9 cellular contexts compared by ENCODE assay signal in genomic region chr11:2945757-2946287, GRCh38. TPM values are rescaled to one million over a fixed set of nuclear protein-coding genes. Genes with fewer than 3 reads are reported as not detected.
DNase-seq lines count a peak whose midpoint lies in the region; ATAC-seq and TF ChIP-seq lines count a peak whose summit lies in the region.
"Had no signal": no experiment of that assay in that cellular context is flagged by ENCODE, and none has a peak within 500 bp of the region (broad histone marks: within the 10 kb centered on the region; RNA-seq: fewer than 3 reads in every experiment).

No MANE protein-coding gene starts in this region.

- H4K20me1 ChIP-seq in BLaER1 treated with 17β-estradiol and CSF1 and Interleukin-3, amounts not matched to agents 10 nM and 100 nM, result peaks cover 46 to 89% (median 74%) of the 10 kb centered on the region in 11 experiments; a peak in 21 of 22 replicates
- peaks cover 7% of the 10 kb centered on the region; the same call in 1 of the 2 replicates for H4K20me1 ChIP-seq in IMR-90 (ENCODE audit: insufficient read depth, low read length)

- no peak overlapping the region for H2AK9ac ChIP-seq in IMR-90 (replicated peaks; ENCODE audit: low read depth, low read length, poor library complexity)

- H3K4me2 ChIP-seq in BLaER1 treated with 17β-estradiol and CSF1 and Interleukin-3, amounts not matched to agents 10 nM and 100 nM, result peak overlapping the region; percentile 68 to 93 (median 75)
- 0 out of 2 replicates have a peak overlapping the region, but pooled peaks have one; percentile 9 for H3K4me2 ChIP-seq in IMR-90 (ENCODE audit: low read depth, low read length)
- H3K4me2 ChIP-seq: KMS-11 had no signal

- CTCF ChIA-PET in IMR-90 (lab: Yijun Ruan, JAX), result interaction anchor here (1.3 kb wide), 1 partner anchor 413 kb away, joined by 3 read pairs; no protein-coding TSS in a partner anchor

- peaks cover 18 to 73% of the 10 kb centered on the region in 2 experiments for H3K79me1 ChIP-seq in IMR-90 (ENCODE audit: low read depth in 1 of 2, low read length in 2 of 2)

- H3K18ac ChIP-seq in IMR-90 (ENCODE audit: low read depth, low read length), result no peak overlapping the region

- H3K4me3 ChIP-seq in BLaER1 treated with 17β-estradiol and CSF1 and Interleukin-3, amounts not matched to agents 10 nM and 100 nM, result 0 out of 20 replicates have a peak overlapping the region, but pooled peaks of 1 of the 10 experiments have one; percentile 11
- no peak overlapping the region for H3K4me3 ChIP-seq in IMR-90 (ENCODE audit: insufficient read depth, low read depth, low read length)
- H3K4me3 ChIP-seq in colonic mucosa, result no peak overlapping the region

- DNase-seq in IMR-90, result no peak
- DNase-seq in colonic mucosa, result no peak
- DNase-seq in osteocyte (ENCODE audit: extremely low spot score, unreplicated experiment), result no peak
- no peak for DNase-seq in occipital lobe (lab: John Stamatoyannopoulos, UW)
- no peak for DNase-seq in effector CD8-positive, alpha-beta T cell (lab: John Stamatoyannopoulos, UW)

- no peak for TF ChIP-seq POLR2A in IMR-90 (IDR thresholded peaks at IDR 0.05; ENCODE audit: low read depth, low read length)

- H2AK5ac ChIP-seq in IMR-90 (ENCODE audit: low read depth, low read length), result peak overlapping the region; percentile 14

- peaks cover 53% of the 10 kb centered on the region for H3K4me1 Mint-ChIP-seq in osteocyte (ENCODE audit: unreplicated experiment)

- no peaks in the 10 kb centered on the region for H3K9me3 ChIP-seq in BLaER1 treated with 17β-estradiol and CSF1 and Interleukin-3, amounts not matched to agents 10 nM and 100 nM (replicated peaks in 1 of 11)
- no peaks in the 10 kb centered on the region for H3K9me3 ChIP-seq in IMR-90 (ENCODE audit: control insufficient read depth, insufficient read depth, low read length)
- H3K9me3 ChIP-seq in colonic mucosa, result no peaks in the 10 kb centered on the region

- no peak overlapping the region for H2BK15ac ChIP-seq in IMR-90 (ENCODE audit: low read depth, low read length)

- intact Hi-C loops in IMR-90 (cut with micrococcal nuclease), result no loop called here
- intact Hi-C loops in colonic mucosa (cut with DNase I), result no loop called here

- peak overlapping the region in 7 of 11 experiments; percentile 1 to 57 (median 32); a peak in 6 of 22 replicates for H3K27ac ChIP-seq in BLaER1 treated with 17β-estradiol and CSF1 and Interleukin-3, amounts not matched to agents 10 nM and 100 nM
- H3K27ac ChIP-seq in IMR-90 (ENCODE audit: insufficient read depth, low read length), result peak overlapping the region; percentile 12
- peak overlapping the region; percentile 71 for H3K27ac ChIP-seq in colonic mucosa
- H3K27ac ChIP-seq: KMS-11 had no signal

- no peaks in the 10 kb centered on the region for H3K27me3 ChIP-seq in BLaER1 treated with 17β-estradiol and CSF1 and Interleukin-3, amounts not matched to agents 10 nM and 100 nM
- no peaks in the 10 kb centered on the region for H3K27me3 ChIP-seq in IMR-90 (ENCODE audit: control insufficient read depth, insufficient read depth, low read length)
- H3K27me3 ChIP-seq in colonic mucosa, result no peaks in the 10 kb centered on the region

- no peak overlapping the region for H3K56ac ChIP-seq in IMR-90 (ENCODE audit: extremely low read depth, insufficient read depth, low read length)

- no peaks in the 10 kb centered on the region for H3K27me3 Mint-ChIP-seq in osteocyte (ENCODE audit: unreplicated experiment)

- no peak overlapping the region; the same call in 1 of the 2 replicates for H3K14ac ChIP-seq in IMR-90 (replicated peaks; ENCODE audit: low read depth, low read length)

- dilution Hi-C loops in IMR-90 (cut with HindIII; ENCODE audit: low sequenced_read_pairs, unreplicated experiment), result no loop called here

- no TSS peak for BruUV-seq in IMR-90 (replicated peaks; lab: Mats Ljungman, UMichigan)

- peaks cover 8% of the 10 kb centered on the region for H3K9me1 ChIP-seq in IMR-90 (ENCODE audit: insufficient read depth, low read length)

- H3K4me3 Mint-ChIP-seq in osteocyte (ENCODE audit: unreplicated experiment), result peak overlapping the region; percentile 66

- H4K8ac ChIP-seq in IMR-90 (ENCODE audit: low read depth in 2 of 2, low read length in 2 of 2), result peak overlapping the region in 1 of 2 experiments; percentile 22; a peak in 1 of 4 replicates

- H3K23ac ChIP-seq in IMR-90 (ENCODE audit: low read depth, low read length), result peak overlapping the region; percentile 33

- H3K27ac Mint-ChIP-seq in osteocyte (ENCODE audit: unreplicated experiment), result peak overlapping the region; percentile 90

- 60% methylated on average over 4 of the region's 8 CpGs; no CpG with 5 or more reads in 1 of the 2 experiments for WGBS in IMR-90 (ENCODE audit: extremely low coverage in 2 of 2, insufficient read length in 1 of 2), 2 experiments

- H2BK5ac ChIP-seq in IMR-90 (ENCODE audit: low read depth, low read length, poor library complexity, severe bottlenecking), result peak overlapping the region; percentile 13

- peak overlapping the region; percentile 45; the same call in 1 of the 2 replicates for H3K4ac ChIP-seq in IMR-90 (ENCODE audit: low read depth, low read length)

- H3K4me1 ChIP-seq in BLaER1 treated with 17β-estradiol and CSF1 and Interleukin-3, amounts not matched to agents 10 nM and 100 nM, result peaks cover 28 to 62% (median 51%) of the 10 kb centered on the region in 10 experiments
- H3K4me1 ChIP-seq in IMR-90 (ENCODE audit: control insufficient read depth, insufficient read depth, low read length) (peaks cover 7% of the 10 kb centered on the region; the same call in 1 of the 2 replicates), colonic mucosa (peaks cover 21% of the 10 kb centered on the region)

- in situ Hi-C loops in IMR-90 (cut with MboI; ENCODE audit: low sequenced_read_pairs), result no loop called here

- no peak overlapping the region for H2AFZ ChIP-seq in IMR-90 (replicated peaks; ENCODE audit: low read length, poor library complexity)

- H3K9me3 Mint-ChIP-seq in osteocyte (ENCODE audit: unreplicated experiment), result no peaks in the 10 kb centered on the region

- H2BK20ac ChIP-seq in IMR-90 (ENCODE audit: low read depth, low read length), result peak overlapping the region; percentile 9; the same call in 1 of the 2 replicates

- H4K5ac ChIP-seq in IMR-90 (ENCODE audit: low read depth, low read length), result no peak overlapping the region

- peaks cover 33% of the 10 kb centered on the region for H3K36me3 Mint-ChIP-seq in osteocyte (ENCODE audit: unreplicated experiment)

- no peak for TF ChIP-seq RAD21 in IMR-90 (IDR thresholded peaks at IDR 0.05; ENCODE audit: low read length)

- POLR2A ChIA-PET in IMR-90 (lab: Charles Lee; ENCODE audit: unreplicated experiment), result interaction anchor here (0.5 to 0.6 kb wide), 2 partner anchors 106 to 545 kb away, joined by 3 read pairs; partner anchors contain the start of gene TSSC4

- H2BK120ac ChIP-seq in IMR-90 (ENCODE audit: low read depth, low read length), result no peak overlapping the region

- peaks cover 49 to 78% (median 68%) of the 10 kb centered on the region in 11 experiments for H3K36me3 ChIP-seq in BLaER1 treated with 17β-estradiol and CSF1 and Interleukin-3, amounts not matched to agents 10 nM and 100 nM
- H3K36me3 ChIP-seq in IMR-90 (ENCODE audit: control insufficient read depth, insufficient read depth, low read length) (peaks cover 33% of the 10 kb centered on the region), colonic mucosa (peaks cover 6% of the 10 kb centered on the region)

- no peak overlapping the region for H4K91ac ChIP-seq in IMR-90 (ENCODE audit: insufficient read depth, low read depth, low read length)

- peak overlapping the region in 9 of 11 experiments; percentile 7 to 56 (median 33); a peak in 12 of 22 replicates for H3K9ac ChIP-seq in BLaER1 treated with 17β-estradiol and CSF1 and Interleukin-3, amounts not matched to agents 10 nM and 100 nM
- H3K9ac ChIP-seq in IMR-90 (ENCODE audit: low read depth, low read length) (no peak overlapping the region), colonic mucosa (ENCODE audit: low read depth in 2 of 2, low read length in 2 of 2) (no peak overlapping the region)
- H3K9ac ChIP-seq: KMS-11 had no signal

- TF ChIP-seq CTCF in IMR-90 (conservative IDR thresholded peaks at IDR 0.05; ENCODE audit: low read depth, low read length) (no peak), colonic mucosa (IDR thresholded peaks at IDR 0.05) (no peak), osteocyte (IDR thresholded peaks at IDR 0.05) (no peak)

- ATAC-seq in IMR-90 (ENCODE audit: low read depth) (peak; percentile 6), HG03432 (IDR thresholded peaks at IDR 0.05; ENCODE audit: unreplicated experiment) (no peak), GM18861 (IDR thresholded peaks at IDR 0.05; ENCODE audit: unreplicated experiment) (no peak)

TF ChIP-seq in IMR-90, 13 proteins besides CTCF, POLR2A, EP300 and RAD21 (continues in another document):
- TF ChIP-seq BHLHE40 (IDR thresholded peaks at IDR 0.05; ENCODE audit: low read depth, low read length) (no peak), CHD1 (IDR thresholded peaks at IDR 0.05; ENCODE audit: low read depth, low read length) (no peak), NFE2L2 (IDR thresholded peaks at IDR 0.05; ENCODE audit: low read depth, low read length) (no peak), CEBPB (IDR thresholded peaks at IDR 0.05; ENCODE audit: low read depth, low read length) (no peak), FOS (IDR thresholded peaks at IDR 0.05; ENCODE audit: low read depth, low read length) (no peak), RFX5 (IDR thresholded peaks at IDR 0.05; ENCODE audit: low read depth, low read length) (no peak), RCOR1 (IDR thresholded peaks at IDR 0.05; ENCODE audit: insufficient replicate concordance, low read length) (no peak), MXI1 (IDR thresholded peaks at IDR 0.05; ENCODE audit: borderline replicate concordance, low read depth, low read length) (no peak), MAZ (IDR thresholded peaks at IDR 0.05; ENCODE audit: borderline replicate concordance, low read depth, low read length) (no peak), SMC3 (IDR thresholded peaks at IDR 0.05; ENCODE audit: low read depth, low read length) (no peak)

RNA-seq across cellular contexts. Expression of gene PHLDA2, which starts 16.6 kb away (rescaled TPM):
- total RNA-seq in IMR-90 (2012; rRNA removed) (3.8 and 4.4 TPM in 2 replicates), colonic mucosa (10 to 100 TPM; 31.6 to 41.6 TPM), osteocyte (89.6 and 96.1 TPM in 2 replicates), occipital lobe (not detected)
- 89.0 and 154 TPM in 2 replicates for polyA plus RNA-seq in IMR-90 (2012; rRNA removed)
- polyA plus RNA-seq in IMR-90 (2012; cell fraction: cytosol; rRNA removed), result 190 and 339 TPM in 2 replicates
- 56.3 and 191 TPM in 2 replicates for polyA plus RNA-seq in IMR-90 (2012; cell fraction: nucleus; rRNA removed; ENCODE audit: low replicate concordance)

RNA-seq across cellular contexts. Expression of gene NAP1L4, which starts 46.3 kb away (rescaled TPM):
- 71.5 and 80.8 TPM in 2 replicates for total RNA-seq in IMR-90 (2012; rRNA removed)
- polyA plus RNA-seq in IMR-90 (2012; rRNA removed), result 57.3 and 80.7 TPM in 2 replicates
- polyA plus RNA-seq in IMR-90 (2012; cell fraction: cytosol; rRNA removed), result 50.3 and 75.4 TPM in 2 replicates
- polyA plus RNA-seq in IMR-90 (2012; cell fraction: nucleus; rRNA removed; ENCODE audit: low replicate concordance), result 71.1 and 101 TPM in 2 replicates
- total RNA-seq in colonic mucosa, result 100 to 1,000 TPM in 1 of 2 donors, 10 to 100 TPM in 1; 96.1 to 134 TPM
- 147 and 148 TPM in 2 replicates for total RNA-seq in osteocyte
- 207 TPM for total RNA-seq in occipital lobe

Comparison
In these comparisons a context has a peak if more than half of its experiments do, and no peak if none do; other contexts are left out.
1. H3K27ac ChIP-seq: peak in every context shown above with its lines; median percentile 71 in colonic mucosa; 32 in BLaER1 treated with 17β-estradiol and CSF1 and Interleukin-3, amounts not matched to agents 10 nM and 100 nM; 12 in IMR-90.
2. H3K9ac ChIP-seq: peak in BLaER1 treated with 17β-estradiol and CSF1 and Interleukin-3, amounts not matched to agents 10 nM and 100 nM (9 of 11); none in IMR-90 (single experiment) and colonic mucosa (0 of 2).